In genomic region chr2:8500124-8501054, GRCh38 we compare ENCODE assay signal across 12 cellular contexts.
A peak's percentile ranks its signal among the peaks of the same experiment; 100 is the strongest.
DNase-seq lines count a peak whose midpoint lies in the region; ATAC-seq and TF ChIP-seq lines count a peak whose summit lies in the region.
"Had no signal": no experiment of that assay in that cellular context is flagged by ENCODE, and none has a peak within 500 bp of the region (broad histone marks: within the 10 kb centered on the region; RNA-seq: fewer than 3 reads in every experiment).

No MANE protein-coding gene starts in this region.

- DNase-seq in DMS53 (lab: John Stamatoyannopoulos, UW), result peak; percentile 96
- DNase-seq in NCI-H2029 (lab: John Stamatoyannopoulos, UW), result peak; percentile 53
- no peak for DNase-seq in colonic mucosa
- DNase-seq in germinal center (ENCODE audit: low spot score), result no peak
- DNase-seq in activated naive CD4-positive, alpha-beta T cell (lab: John Stamatoyannopoulos, UW), result no peak
- DNase-seq in GM13976 (ENCODE audit: low spot score), result no peak
- DNase-seq: activated CD4-positive, alpha-beta T cell treated with anti-CD3 and anti-CD28 coated beads, Interleukin-2, amount 10 ng/mL, durations not matched to agents 24 days and 14 days; CD4-positive, alpha-beta memory T cell; effector CD4-positive, alpha-beta T cell; NCI-H446 had no signal

- no peak for ATAC-seq in GM19023 (IDR thresholded peaks at IDR 0.05; ENCODE audit: unreplicated experiment)

- peaks cover 7% of the 10 kb centered on the region for H3K4me1 ChIP-seq in colonic mucosa
- peaks cover 40 to 42% of the 10 kb centered on the region in 2 experiments for H3K4me1 ChIP-seq in neutrophil (ENCODE audit: control insufficient read depth in 1 of 2, insufficient read depth in 1 of 2, low read depth in 1 of 2, low read length in 1 of 2)

- H3K9ac ChIP-seq in colonic mucosa (ENCODE audit: low read depth in 2 of 2, low read length in 2 of 2), result peak overlapping the region in 1 of 2 donors; percentile 27

- H3K27ac ChIP-seq in colonic mucosa (peak overlapping the region; percentile 49), neutrophil (peak overlapping the region; percentile 81)

- no peak overlapping the region for H3K4me3 ChIP-seq in colonic mucosa
- no peak overlapping the region for H3K4me3 ChIP-seq in neutrophil (ENCODE audit: low read depth in 1 of 2, low read length in 1 of 2)

- no peaks in the 10 kb centered on the region for H3K27me3 ChIP-seq in colonic mucosa
- H3K27me3 ChIP-seq in neutrophil, result no peaks in the 10 kb centered on the region

- H3K9me3 ChIP-seq in colonic mucosa, result no peaks in the 10 kb centered on the region
- no peaks in the 10 kb centered on the region for H3K9me3 ChIP-seq in neutrophil

- in situ Hi-C loops in GM13976 (cut with MboI; ENCODE audit: low sequenced_read_pairs, unreplicated experiment), result no loop called here

- intact Hi-C loops in colonic mucosa (cut with DNase I), result no loop called here

- no peak for TF ChIP-seq CTCF in colonic mucosa (IDR thresholded peaks at IDR 0.05)
- no peak for TF ChIP-seq CTCF in neutrophil (IDR thresholded peaks at IDR 0.05)
- TF ChIP-seq CTCF in GM13976 (IDR thresholded peaks at IDR 0.05; ENCODE audit: borderline replicate concordance, control extremely low read depth, extremely low read depth, insufficient read depth, missing control alignments), result no peak

- no peaks in the 10 kb centered on the region for H3K36me3 ChIP-seq in colonic mucosa
- no peaks in the 10 kb centered on the region for H3K36me3 ChIP-seq in neutrophil

Comparison
In these comparisons a context has a peak if more than half of its experiments do, and no peak if none do; other contexts are left out.
1. DNase-seq: peak in DMS53 (single experiment) and NCI-H2029 (single experiment); none in colonic mucosa (single experiment), germinal center (single experiment), activated naive CD4-positive, alpha-beta T cell (0 of 4) and GM13976 (single experiment).